ENCODE assay signal across 1 cellular context in the genomic region with DNA sequence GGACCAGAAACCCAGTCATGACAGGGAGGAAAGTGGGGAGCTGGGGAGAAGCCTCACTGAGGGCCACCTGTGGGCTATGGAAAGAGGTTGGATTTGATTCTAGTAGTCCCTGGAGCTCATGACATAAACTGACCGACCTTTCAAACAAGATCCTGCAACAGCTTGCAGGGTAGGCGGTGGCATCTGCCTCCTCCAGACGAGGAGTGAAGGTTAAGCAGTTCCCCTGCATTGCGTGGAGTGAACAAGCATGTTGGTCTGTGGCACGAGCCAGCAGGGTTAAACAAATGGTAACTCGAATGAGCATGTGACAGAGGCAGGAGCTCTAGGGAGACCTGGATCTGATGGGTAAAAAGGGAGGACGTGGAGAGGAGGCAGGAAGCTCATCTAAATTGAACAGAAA.
TF ChIP-seq lines count a peak whose summit lies in the region.

No MANE protein-coding gene starts in this region.

TF ChIP-seq in H1, 55 proteins besides CTCF, POLR2A, EP300 and RAD21:
- no peak for TF ChIP-seq HDAC2 (IDR thresholded peaks at IDR 0.05; ENCODE audit: borderline replicate concordance in 1 of 2, low read depth in 2 of 2, low read length in 2 of 2)
